ENCODE assay signal across 24 cellular contexts in the genomic region with DNA sequence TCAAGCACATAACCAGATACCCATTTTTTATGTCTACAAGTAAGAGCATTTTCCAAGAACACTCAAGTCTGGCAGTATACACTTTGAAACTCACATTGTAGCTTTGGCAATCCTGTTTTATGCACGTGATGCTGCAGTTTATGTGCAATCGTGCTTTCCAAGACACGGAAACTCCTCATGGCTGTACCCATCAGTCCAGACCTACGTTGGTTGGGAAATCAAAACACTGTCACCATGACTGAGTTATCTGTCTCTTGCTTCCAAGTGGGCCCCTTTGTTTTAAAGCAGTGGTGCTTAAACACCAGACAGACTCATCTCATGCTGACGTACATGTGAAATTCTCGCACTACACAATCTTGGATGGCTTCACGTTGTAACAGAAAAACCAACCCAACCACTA.
"Had no signal": no experiment of that assay in that cellular context is flagged by ENCODE, and none has a peak within 500 bp of the region (broad histone marks: within the 10 kb centered on the region; RNA-seq: fewer than 3 reads in every experiment).

No MANE protein-coding gene starts in this region.

- H3K27ac ChIP-seq: adrenal gland had no signal

- H3K36me3 ChIP-seq: adrenal gland had no signal

- DNase-seq: activated B cell treated with CpG ODN at 0.5 μM for 24 hours; activated CD4-positive, alpha-beta memory T cell treated with anti-CD3 and anti-CD28 coated beads, Interleukin-2, amount 10 ng/mL, durations not matched to agents 7 days and 5 days; activated CD4-positive, alpha-beta T cell treated with anti-CD3 and anti-CD28 coated beads, Interleukin-2, amount 50 U/mL, for 1 hour; activated naive CD4-positive, alpha-beta T cell treated with anti-CD3 and anti-CD28 coated beads, Interleukin-2, amount 50 U/mL, for 16 hours; activated naive CD8-positive, alpha-beta T cell treated with anti-CD3 and anti-CD28 coated beads, Interleukin-2, amount 10 ng/mL, durations not matched to agents 7 days and 5 days; activated T-cell treated with anti-CD3 and anti-CD28 coated beads for 4 hours; adrenal gland; aorta; central memory CD4-positive, alpha-beta T cell; Karpas-422; MM.1S; NCI-H1105; NCI-H1436; NCI-H1694 treated with DMSO at 0.1 percent for 48 hours; NCI-H2081; NCI-H510A treated with DMSO at 0.1 percent for 48 hours; NCI-H69; NK-92 treated with Interleukin-12 subunit alpha and Interleukin-12 subunit beta, amount 100 ng/mL, for 24 hours; OCI-M1; SHP77 treated with DMSO at 0.1 percent for 48 hours; T-helper 17 cell; T-helper 9 cell had no signal

- ATAC-seq: K562, T-helper 17 cell had no signal

- H3K4me3 ChIP-seq: adrenal gland, K562 had no signal

- H3K27me3 ChIP-seq: adrenal gland had no signal

- FAIRE-seq: bronchial epithelial cell, K562 had no signal

- H3K4me1 ChIP-seq: adrenal gland had no signal

- H3K9me3 ChIP-seq: adrenal gland had no signal
